8 cellular contexts compared by ENCODE assay signal in the genomic region with DNA sequence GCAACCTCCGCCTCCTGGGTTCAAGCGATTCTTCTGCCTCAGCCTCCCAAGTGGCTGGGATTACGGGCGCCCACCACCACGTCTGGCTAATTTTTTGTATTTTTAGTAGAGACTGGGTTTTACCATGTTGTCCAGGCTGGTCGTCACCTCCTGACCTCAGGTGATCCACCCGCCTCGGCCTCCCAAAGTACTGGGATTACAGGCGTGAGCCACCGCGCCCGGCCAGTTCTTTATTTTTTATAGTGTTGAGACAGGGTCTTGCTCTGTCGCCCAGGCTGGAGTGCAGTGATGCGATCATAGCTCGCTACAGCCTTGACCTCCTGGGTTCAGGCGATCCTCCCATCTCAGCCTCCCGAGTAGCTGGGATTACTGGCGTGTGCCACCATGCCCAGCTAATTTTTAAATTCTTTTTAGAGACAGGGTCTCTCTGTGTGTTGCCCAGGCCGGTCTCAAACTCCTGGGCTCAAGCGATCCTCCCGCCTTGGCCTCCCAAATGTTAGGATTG. TPM values are rescaled to one million over a fixed set of nuclear protein-coding genes. Genes with fewer than 3 reads are reported as not detected.
DNase-seq lines count a peak whose midpoint lies in the region; ATAC-seq, FAIRE-seq and TF ChIP-seq lines count a peak whose summit lies in the region.
"Not testable (repeated sequence)": the region's sequence is repeated elsewhere in the genome, so short reads cannot be mapped to it uniquely, and the experiment has no call there.

No MANE protein-coding gene starts in this region.

- 66 to 69% methylated on average over 21 of the region's 21 CpGs for WGBS in esophagus, 2 donors
- 50% methylated on average over 21 of the region's 21 CpGs for whole genome bisulfite sequencing in HepG2 (ENCODE audit: low lambda C conversion rate)
- WGBS in suprapubic skin, result 81% methylated on average over 21 of the region's 21 CpGs

- not testable (repeated sequence) for DNase-seq in WERI-Rb-1; astrocyte of the spinal cord (ENCODE audit: low read depth, low spot score); HepG2 (ENCODE audit: low spot score); osteoblast (ENCODE audit: insufficient read length, low spot score, missing footprints); suprapubic skin (ENCODE audit: low spot score in 2 of 2)

- H3K4me3 ChIP-seq in WERI-Rb-1 (ENCODE audit: low read depth, low read length) (peak overlapping the region; percentile 64), astrocyte of the spinal cord (ENCODE audit: low read depth, low read length) (peak overlapping the region; percentile 53), esophagus (ENCODE audit: low read depth in 1 of 2, low read length in 2 of 2) (peak overlapping the region; percentile 58 to 96), HepG2 (replicated peaks in 1 of 3; ENCODE audit: insufficient read depth in 1 of 3, low read depth in 2 of 3, low read length in 3 of 3) (peak overlapping the region; percentile 89 to 95 (median 90); a peak in 4 of 6 replicates), osteoblast (ENCODE audit: insufficient read depth, low read length) (peak overlapping the region; percentile 93), suprapubic skin (peak overlapping the region; percentile 90)

- H3K27ac Mint-ChIP-seq in IgD-negative memory B cell, result peak overlapping the region; percentile 84 to 98 (median 98)

- peak overlapping the region; percentile 92 to 99 (median 95) for H3K4me3 Mint-ChIP-seq in IgD-negative memory B cell

- not testable (repeated sequence) for ATAC-seq in HepG2

- not testable (repeated sequence) for FAIRE-seq in HepG2 (lab: Jason Lieb, UNC)

- H3K27me3 Mint-ChIP-seq in IgD-negative memory B cell, result not testable (repeated sequence)

- H4K20me1 ChIP-seq in HepG2 (ENCODE audit: insufficient read depth, low read length); osteoblast (ENCODE audit: insufficient read depth, low read length): not testable (repeated sequence)

- not testable (repeated sequence) for H3K79me2 ChIP-seq in HepG2 (ENCODE audit: insufficient read depth, low read length); osteoblast (ENCODE audit: insufficient read depth, low read length)

- TF ChIP-seq POLR2A in HepG2 (IDR thresholded peaks at IDR 0.05; ENCODE audit: insufficient read depth in 1 of 2, low read depth in 2 of 2, low read length in 2 of 2); suprapubic skin (IDR thresholded peaks at IDR 0.05): not testable (repeated sequence)

- TF ChIP-seq CTCF in C4-2B (conservative IDR thresholded peaks at IDR 0.05); WERI-Rb-1 (IDR thresholded peaks at IDR 0.05; ENCODE audit: low read depth, low read length); astrocyte of the spinal cord (IDR thresholded peaks at IDR 0.05; ENCODE audit: low read depth, low read length); HepG2 (CRISPR knock-in tag; IDR thresholded peaks at IDR 0.05); osteoblast (IDR thresholded peaks at IDR 0.05; ENCODE audit: extremely low read depth, low read depth, low read length); suprapubic skin (IDR thresholded peaks at IDR 0.05): not testable (repeated sequence)

- H3K9me3 Mint-ChIP-seq in IgD-negative memory B cell, result not testable (repeated sequence)

- H3K9me3 ChIP-seq in WERI-Rb-1 (ENCODE audit: severe bottlenecking); esophagus (ENCODE audit: control insufficient read depth in 2 of 2, insufficient read depth in 1 of 2, low read depth in 1 of 2, low read length in 1 of 2); HepG2 (ENCODE audit: low read length); osteoblast (ENCODE audit: low read depth, low read length); suprapubic skin: not testable (repeated sequence)

- H3K36me3 ChIP-seq in WERI-Rb-1, result peaks cover 15% of the 10 kb centered on the region
- not testable (repeated sequence) for H3K36me3 ChIP-seq in esophagus (ENCODE audit: control insufficient read depth in 2 of 2, insufficient read depth in 2 of 2, low read length in 1 of 2); HepG2 (replicated peaks in 1 of 2; ENCODE audit: control insufficient read depth in 1 of 2, insufficient read depth in 2 of 2, low read length in 2 of 2); osteoblast (ENCODE audit: insufficient read depth, low read length)
- H3K36me3 ChIP-seq in suprapubic skin, result peaks cover 11% of the 10 kb centered on the region

- not testable (repeated sequence) for TF ChIP-seq EP300 in HepG2 (IDR thresholded peaks at IDR 0.05; ENCODE audit: low read depth in 2 of 2, low read length in 2 of 2); HepG2 (CRISPR knock-in tag; IDR thresholded peaks at IDR 0.05; ENCODE audit: borderline replicate concordance); suprapubic skin (IDR thresholded peaks at IDR 0.05)

- H3K4me1 ChIP-seq in esophagus (ENCODE audit: control insufficient read depth in 2 of 2, insufficient read depth in 2 of 2, low read length in 1 of 2) (peaks cover 8 to 13% of the 10 kb centered on the region in 2 donors), HepG2 (ENCODE audit: insufficient read depth, low read length) (peaks cover 42% of the 10 kb centered on the region), osteoblast (ENCODE audit: insufficient read depth, low read length) (peaks cover 25% of the 10 kb centered on the region), suprapubic skin (peaks cover 46% of the 10 kb centered on the region)

- H3K27me3 ChIP-seq in WERI-Rb-1 (ENCODE audit: insufficient read depth, low read depth, severe bottlenecking); esophagus (ENCODE audit: control insufficient read depth in 1 of 2, insufficient read depth in 2 of 2, low read length in 2 of 2); HepG2 (ENCODE audit: control insufficient read depth in 1 of 2, insufficient read depth in 2 of 2, low read length in 2 of 2); osteoblast (ENCODE audit: insufficient read depth, low read length); suprapubic skin: not testable (repeated sequence)

- H3K36me3 Mint-ChIP-seq in IgD-negative memory B cell, result not testable (repeated sequence)

- H3K4me1 Mint-ChIP-seq in IgD-negative memory B cell, result peaks cover 9 to 24% (median 17%) of the 10 kb centered on the region in 3 donors

- intact Hi-C loops in HepG2 (cut with micrococcal nuclease; ENCODE audit: unreplicated experiment), result not testable (repeated sequence)

- CTCF ChIA-PET in HepG2 (lab: Yijun Ruan, JAX; ENCODE audit: low intra/inter-chr PET ratio, low total read pairs), result not testable (repeated sequence)

- H2AFZ ChIP-seq in HepG2 (ENCODE audit: low read length), result not testable (repeated sequence)
- peak overlapping the region; percentile 83 for H2AFZ ChIP-seq in osteoblast (ENCODE audit: low read length)

- TF ChIP-seq RAD21 in HepG2 (CRISPR knock-in tag; IDR thresholded peaks at IDR 0.05), result not testable (repeated sequence)

- in situ Hi-C loops in astrocyte of the spinal cord (cut with HindIII; ENCODE audit: low sequenced_read_pairs); HepG2 (cut with HindIII; ENCODE audit: extremely low pct_ligation_motif_present, low pct_unique_long_range_greater_than_20kb): not testable (repeated sequence)

- peak overlapping the region; percentile 96 for H3K9ac ChIP-seq in HepG2 (ENCODE audit: insufficient read depth, low read depth, low read length)

- BruUV-seq in HepG2 (replicated peaks; lab: Mats Ljungman, UMichigan), result TSS peak; percentile 88

- peak overlapping the region; percentile 89 for H3K27ac ChIP-seq in C4-2B
- peak overlapping the region; percentile 100 for H3K27ac ChIP-seq in WERI-Rb-1
- peak overlapping the region; percentile 100 for H3K27ac ChIP-seq in esophagus (ENCODE audit: low read depth in 2 of 2, low read length in 1 of 2)
- H3K27ac ChIP-seq in HepG2 (ENCODE audit: extremely low read length, insufficient read depth, low read length), result peak overlapping the region; percentile 94
- H3K27ac ChIP-seq in osteoblast (ENCODE audit: low read depth, low read length), result peak overlapping the region; percentile 94
- peak overlapping the region; percentile 100 for H3K27ac ChIP-seq in suprapubic skin

- POLR2A ChIA-PET in HepG2 (lab: Yijun Ruan, JAX), result interaction anchor here (0.8 to 4.0 kb wide), 24 partner anchors 9 to 193 kb away, joined by 3 to 125 read pairs (median 6); a partner anchor contains a TSS

- H3K4me2 ChIP-seq in HepG2 (ENCODE audit: low read depth, low read length) (peak overlapping the region; percentile 99), osteoblast (ENCODE audit: insufficient read depth, low read length) (peak overlapping the region; percentile 88)

RNA-seq across cellular contexts. Expression of a gene that starts 0.6 kb away (rescaled TPM):
- polyA plus RNA-seq in IgD-negative memory B cell (22.2 TPM), esophagus (10 to 100 TPM; 22.6 to 27.2 TPM), HepG2 (2011; rRNA removed) (2.8 and 4.0 TPM in 2 replicates)
- total RNA-seq in HepG2 (2016; rRNA removed; fragmentation: Illumina TruSeq; extraction: Trizol) (1.4 and 2.5 TPM in 2 replicates), osteoblast (2.9 and 6.9 TPM in 2 replicates), suprapubic skin (10 to 100 TPM; 10.4 to 43.7 (median 18.0) TPM)
- total RNA-seq in HepG2 (2016; cell fraction: cytosol; rRNA removed; fragmentation: Illumina TruSeq; extraction: Trizol; ENCODE audit: low read depth), result 2.2 and 2.4 TPM in 2 replicates
- total RNA-seq in HepG2 (2016; cell fraction: insoluble cytoplasmic fraction; rRNA removed; fragmentation: Illumina TruSeq; extraction: Trizol), result 2.7 and 2.8 TPM in 2 replicates
- total RNA-seq in HepG2 (2016; cell fraction: membrane; rRNA removed; fragmentation: Illumina TruSeq; extraction: Trizol), result 2.8 and 5.6 TPM in 2 replicates
- 3.3 and 3.4 TPM in 2 replicates for total RNA-seq in HepG2 (2016; cell fraction: nucleus; rRNA removed; fragmentation: Illumina TruSeq; extraction: Trizol)
- 1.9 and 2.9 TPM in 2 replicates for polyA plus RNA-seq in HepG2 (2011; cell fraction: cytosol; rRNA removed)
- polyA plus RNA-seq in HepG2 (2011; cell fraction: nucleus; rRNA removed), result 19.1 and 28.1 TPM in 2 replicates
- 5.5 and 7.5 TPM in 2 replicates for polyA plus RNA-seq in HepG2 (2012)
- 8.4 and 9.5 TPM in 2 replicates for polyA plus RNA-seq in HepG2 (2016; cell fraction: cytosol; fragmentation: Illumina TruSeq; extraction: Trizol; ENCODE audit: low read depth)
- 10.1 and 10.3 TPM in 2 replicates for polyA plus RNA-seq in HepG2 (2016; cell fraction: insoluble cytoplasmic fraction; fragmentation: Illumina TruSeq; extraction: Trizol; ENCODE audit: low read depth)
- 11.5 and 15.0 TPM in 2 replicates for polyA plus RNA-seq in HepG2 (2016; cell fraction: membrane; fragmentation: Illumina TruSeq; extraction: Trizol; ENCODE audit: low read depth)
- 20.2 and 25.1 TPM in 2 replicates for polyA plus RNA-seq in HepG2 (2016; cell fraction: nucleus; fragmentation: Illumina TruSeq; extraction: Trizol; ENCODE audit: insufficient read depth, low read depth)
- polyA minus RNA-seq in HepG2 (2011; rRNA and poly(A)+ RNA removed; ENCODE audit: low replicate concordance), result 2.0 and 7.2 TPM in 2 replicates
- polyA minus RNA-seq in HepG2 (2011; cell fraction: cytosol; rRNA and poly(A)+ RNA removed), result 3.4 and 7.1 TPM in 2 replicates
- polyA minus RNA-seq in HepG2 (2011; cell fraction: nucleus; rRNA and poly(A)+ RNA removed), result 2.6 and 4.6 TPM in 2 replicates

RNA-seq across cellular contexts. Expression of a gene that starts 12.1 kb away (rescaled TPM):
- polyA plus RNA-seq in IgD-negative memory B cell, result not detected
- 1 to 10 TPM in 1 of 2 donors, under 1 TPM in 1; 0.28 to 1.4 TPM for polyA plus RNA-seq in esophagus
- not detected in 2 replicates for total RNA-seq in HepG2 (2016; rRNA removed; fragmentation: Illumina TruSeq; extraction: Trizol)
- total RNA-seq in HepG2 (2016; cell fraction: cytosol; rRNA removed; fragmentation: Illumina TruSeq; extraction: Trizol; ENCODE audit: low read depth), result not detected in 2 replicates
- total RNA-seq in HepG2 (2016; cell fraction: insoluble cytoplasmic fraction; rRNA removed; fragmentation: Illumina TruSeq; extraction: Trizol), result not detected in 2 replicates
- not detected in 2 replicates for total RNA-seq in HepG2 (2016; cell fraction: membrane; rRNA removed; fragmentation: Illumina TruSeq; extraction: Trizol)
- total RNA-seq in HepG2 (2016; cell fraction: nucleus; rRNA removed; fragmentation: Illumina TruSeq; extraction: Trizol), result not detected in 2 replicates
- polyA plus RNA-seq in HepG2 (2011; rRNA removed), result 0.03 TPM in 1 of 2 replicates, not detected in the other
- 0.03 TPM in 1 of 2 replicates, not detected in the other for polyA plus RNA-seq in HepG2 (2011; cell fraction: cytosol; rRNA removed)
- polyA plus RNA-seq in HepG2 (2011; cell fraction: nucleus; rRNA removed), result 0.33 and 0.35 TPM in 2 replicates
- polyA plus RNA-seq in HepG2 (2012), result 0.15 TPM in 1 of 2 replicates, not detected in the other
- not detected in 2 replicates for polyA plus RNA-seq in HepG2 (2016; cell fraction: cytosol; fragmentation: Illumina TruSeq; extraction: Trizol; ENCODE audit: low read depth)
- not detected in 2 replicates for polyA plus RNA-seq in HepG2 (2016; cell fraction: insoluble cytoplasmic fraction; fragmentation: Illumina TruSeq; extraction: Trizol; ENCODE audit: low read depth)
- polyA plus RNA-seq in HepG2 (2016; cell fraction: membrane; fragmentation: Illumina TruSeq; extraction: Trizol; ENCODE audit: low read depth), result not detected in 2 replicates
- polyA plus RNA-seq in HepG2 (2016; cell fraction: nucleus; fragmentation: Illumina TruSeq; extraction: Trizol; ENCODE audit: insufficient read depth, low read depth), result not detected in 2 replicates
- not detected in 2 replicates for polyA minus RNA-seq in HepG2 (2011; rRNA and poly(A)+ RNA removed; ENCODE audit: low replicate concordance)
- not detected in 2 replicates for polyA minus RNA-seq in HepG2 (2011; cell fraction: cytosol; rRNA and poly(A)+ RNA removed)
- polyA minus RNA-seq in HepG2 (2011; cell fraction: nucleus; rRNA and poly(A)+ RNA removed), result not detected in 2 replicates
- total RNA-seq in osteoblast, result under 0.01 TPM in 1 of 2 replicates, not detected in the other
- total RNA-seq in suprapubic skin, result 1 to 10 TPM in 1 of 4 donors, under 1 TPM in 2, not detected in 1; 0.25 to 2.3 (median 0.34) TPM
